Comparison of ENCODE assay signal across 1 cellular context in genomic region chr22:44603774-44604173, GRCh38.
TF ChIP-seq lines count a peak whose summit lies in the region.

No MANE protein-coding gene starts in this region.

TF ChIP-seq in GM23338, 12 proteins besides CTCF, POLR2A, EP300 and RAD21 (continued from another document):
- TF ChIP-seq ZNF462 (CRISPR knock-in tag; IDR thresholded peaks at IDR 0.05) (no peak), REST (IDR thresholded peaks at IDR 0.05; ENCODE audit: unreplicated experiment) (no peak), CREB1 (CRISPR knock-in tag; IDR thresholded peaks at IDR 0.05; ENCODE audit: low read depth) (no peak), POLR2AphosphoS5 (IDR thresholded peaks at IDR 0.05; ENCODE audit: low read depth) (no peak), EZH2 (IDR thresholded peaks at IDR 0.05; ENCODE audit: low read depth, unreplicated experiment) (no peak), NANOG (IDR thresholded peaks at IDR 0.05; ENCODE audit: borderline replicate concordance) (no peak), EZH2phosphoT487 (IDR thresholded peaks at IDR 0.05; ENCODE audit: unreplicated experiment) (no peak), ZNF331 (CRISPR knock-in tag; IDR thresholded peaks at IDR 0.05; ENCODE audit: low read depth) (no peak), ZNF114 (CRISPR knock-in tag; IDR thresholded peaks at IDR 0.05) (no peak)
